In genomic region chr9:83920469-83920941, GRCh38 we compare ENCODE assay signal across 8 cellular contexts. TPM values are rescaled to one million over a fixed set of nuclear protein-coding genes. Genes with fewer than 3 reads are reported as not detected.
A peak's percentile ranks its signal among the peaks of the same experiment; 100 is the strongest.
DNase-seq lines count a peak whose midpoint lies in the region; ATAC-seq, FAIRE-seq and TF ChIP-seq lines count a peak whose summit lies in the region.

No MANE protein-coding gene starts in this region.

- ATAC-seq in GM18868 (IDR thresholded peaks at IDR 0.05; ENCODE audit: unreplicated experiment), result peak; percentile 11
- ATAC-seq in HG03095 (IDR thresholded peaks at IDR 0.05; ENCODE audit: unreplicated experiment), result peak; percentile 32
- ATAC-seq in stimulated activated naive B cell treated with anti-CD40 and anti-IgM and Interleukin-4, amounts not matched to agents 10 μg/mL and 1 μg/mL and 100 μg/mL, for 72 hours (replicated peaks), result no peak

- H3K4me1 ChIP-seq in BLaER1 (peaks cover 28% of the 10 kb centered on the region), mammary epithelial cell (ENCODE audit: insufficient read depth, low read length) (peaks cover 7% of the 10 kb centered on the region), kidney (ENCODE audit: control insufficient read depth in 1 of 2, insufficient read depth in 1 of 2, low read depth in 1 of 2, low read length in 2 of 2) (peaks cover 0 to 2% of the 10 kb centered on the region in 2 donors)

- H3K27ac ChIP-seq in BLaER1 (peak overlapping the region; percentile 88), mammary epithelial cell (ENCODE audit: insufficient read depth, low read depth, low read length) (peak overlapping the region; percentile 77), kidney (ENCODE audit: low read depth in 2 of 2, low read length in 2 of 2) (peak overlapping the region; percentile 90 to 91)

- intact Hi-C loops in mammary epithelial cell (cut with micrococcal nuclease), result loop anchor here (2.0 to 10.0 kb wide), 3 partner anchors 60 to 397 kb away; partner anchors contain the start of genes HNRNPK, RMI1 and UBQLN1
- intact Hi-C loops in kidney (cut with DNase I), result no loop called here

- H3K4me3 ChIP-seq in BLaER1 (peak overlapping the region; percentile 81), mammary epithelial cell (replicated peaks in 1 of 3; ENCODE audit: insufficient read depth in 1 of 3, low read depth in 2 of 3, low read length in 3 of 3) (peak overlapping the region; percentile 57 to 70 (median 64)), kidney (ENCODE audit: low read length in 2 of 2) (peak overlapping the region; percentile 56 to 69)

- H3K9ac ChIP-seq in BLaER1, result peak overlapping the region; percentile 80
- peak overlapping the region; percentile 83 for H3K9ac ChIP-seq in mammary epithelial cell (ENCODE audit: insufficient read depth, low read length)
- peak overlapping the region in 1 of 2 donors; percentile 48 for H3K9ac ChIP-seq in kidney (ENCODE audit: low read length in 2 of 2)

- FAIRE-seq in kidney (lab: Jason Lieb, UNC), result no peak

- DNase-seq in NCI-H345 (lab: John Stamatoyannopoulos, UW), result peak; percentile 66
- peak; percentile 63 for DNase-seq in mammary epithelial cell
- peak; percentile 72 for DNase-seq in kidney
- no peak for DNase-seq in stimulated activated naive B cell treated with anti-CD40 and anti-IgM and Interleukin-4, amounts not matched to agents 10 μg/mL and 1 μg/mL and 100 μg/mL, for 72 hours
- DNase-seq in effector CD4-positive, alpha-beta T cell, result no peak

- TSS peak; percentile 48 for BruUV-seq in mammary epithelial cell (replicated peaks; lab: Mats Ljungman, UMichigan)

- H3K79me2 ChIP-seq in mammary epithelial cell (ENCODE audit: insufficient read depth, low read length), result peaks cover 8% of the 10 kb centered on the region

- no peaks in the 10 kb centered on the region for H3K9me3 Mint-ChIP-seq in stimulated activated naive B cell treated with anti-CD40 and anti-IgM and Interleukin-4, amounts not matched to agents 10 μg/mL and 1 μg/mL and 100 μg/mL, for 72 hours

- peak overlapping the region; percentile 82 to 91 for H3K4me3 Mint-ChIP-seq in stimulated activated naive B cell treated with anti-CD40 and anti-IgM and Interleukin-4, amounts not matched to agents 10 μg/mL and 1 μg/mL and 100 μg/mL, for 72 hours

- H3K4me2 ChIP-seq in BLaER1 (peak overlapping the region; percentile 80), mammary epithelial cell (ENCODE audit: insufficient read depth, low read depth, low read length) (peak overlapping the region; percentile 84)

- peak overlapping the region; percentile 95 for H3K27ac Mint-ChIP-seq in stimulated activated naive B cell treated with anti-CD40 and anti-IgM and Interleukin-4, amounts not matched to agents 10 μg/mL and 1 μg/mL and 100 μg/mL, for 72 hours

- no peaks in the 10 kb centered on the region for H3K27me3 Mint-ChIP-seq in stimulated activated naive B cell treated with anti-CD40 and anti-IgM and Interleukin-4, amounts not matched to agents 10 μg/mL and 1 μg/mL and 100 μg/mL, for 72 hours

- CTCF ChIA-PET in mammary epithelial cell (lab: Charles Lee; ENCODE audit: low non-redundant PET), result interaction anchor here (0.7 kb wide), 1 partner anchor 1920 kb away, joined by 14 read pairs; no protein-coding TSS in a partner anchor

- WGBS in mammary epithelial cell (ENCODE audit: low coverage, missing lambda C conversion rate), result 0% methylated on average over 9 of the region's 17 CpGs

- H4K20me1 ChIP-seq in BLaER1 (no peaks in the 10 kb centered on the region), mammary epithelial cell (ENCODE audit: insufficient read depth, low read length) (no peaks in the 10 kb centered on the region)

- H3K36me3 ChIP-seq in BLaER1, result peaks cover 16% of the 10 kb centered on the region
- no peaks in the 10 kb centered on the region for H3K36me3 ChIP-seq in mammary epithelial cell (ENCODE audit: insufficient read depth, low read length)
- H3K36me3 ChIP-seq in kidney (ENCODE audit: control insufficient read depth in 1 of 2, insufficient read depth in 2 of 2, low read length in 2 of 2), result no peaks in the 10 kb centered on the region

- peaks cover 7 to 22% of the 10 kb centered on the region in 2 donors for H3K4me1 Mint-ChIP-seq in stimulated activated naive B cell treated with anti-CD40 and anti-IgM and Interleukin-4, amounts not matched to agents 10 μg/mL and 1 μg/mL and 100 μg/mL, for 72 hours

- no peaks in the 10 kb centered on the region for H3K36me3 Mint-ChIP-seq in stimulated activated naive B cell treated with anti-CD40 and anti-IgM and Interleukin-4, amounts not matched to agents 10 μg/mL and 1 μg/mL and 100 μg/mL, for 72 hours

- H3K27me3 ChIP-seq in BLaER1 (no peaks in the 10 kb centered on the region), mammary epithelial cell (ENCODE audit: insufficient read depth, low read length) (no peaks in the 10 kb centered on the region)

- in situ Hi-C loops in mammary epithelial cell (cut with MboI; ENCODE audit: low sequenced_read_pairs in 2 of 2), result no loop called here

- H3K9me3 ChIP-seq in BLaER1 (no peaks in the 10 kb centered on the region), mammary epithelial cell (replicated peaks; ENCODE audit: insufficient read depth, low read length) (no peaks in the 10 kb centered on the region), kidney (ENCODE audit: control insufficient read depth in 1 of 2, low read length in 2 of 2) (no peaks in the 10 kb centered on the region)

- dilution Hi-C loops in mammary epithelial cell (cut with HindIII; ENCODE audit: low sequenced_read_pairs), result no loop called here

- TF ChIP-seq CTCF in mammary epithelial cell (conservative IDR thresholded peaks at IDR 0.05 in 1 of 2, IDR thresholded peaks at IDR 0.05 in 1 of 2; ENCODE audit: extremely low read depth in 1 of 2, insufficient read depth in 1 of 2, low read depth in 1 of 2, low read length in 2 of 2) (peak; percentile 18 to 55), kidney (IDR thresholded peaks at IDR 0.05; ENCODE audit: borderline replicate concordance, extremely low read depth, insufficient read depth) (peak; percentile 16)

- H2AFZ ChIP-seq in mammary epithelial cell (ENCODE audit: low read depth, low read length), result peak overlapping the region; percentile 86

RNA-seq across cellular contexts. Expression of gene KIF27, which starts 0.7 kb away (rescaled TPM):
- total RNA-seq in mammary epithelial cell (1 to 10 TPM; 4.2 to 5.1 TPM), kidney (8.7 TPM)
- polyA plus RNA-seq in mammary epithelial cell (0.68 TPM), kidney (ENCODE audit: insufficient read depth, low read depth, low replicate concordance) (1.5 TPM)
- not detected for polyA minus RNA-seq in mammary epithelial cell

RNA-seq across cellular contexts. Expression of gene HNRNPK, which starts 59.5 kb away (rescaled TPM):
- 100 to 1,000 TPM; 335 to 526 TPM for total RNA-seq in mammary epithelial cell
- polyA plus RNA-seq in mammary epithelial cell, result 346 TPM
- polyA minus RNA-seq in mammary epithelial cell, result 535 TPM
- 483 TPM for total RNA-seq in kidney
- polyA plus RNA-seq in kidney (ENCODE audit: insufficient read depth, low read depth, low replicate concordance), result 290 TPM

Comparison
In these comparisons a context has a peak if more than half of its experiments do, and no peak if none do; other contexts are left out.
1. ATAC-seq: peak in GM18868 (single experiment) and HG03095 (single experiment); none in stimulated activated naive B cell treated with anti-CD40 and anti-IgM and Interleukin-4, amounts not matched to agents 10 μg/mL and 1 μg/mL and 100 μg/mL, for 72 hours (0 of 2).
2. DNase-seq: peak in NCI-H345 (single experiment), mammary epithelial cell (single experiment) and kidney (single experiment); none in stimulated activated naive B cell treated with anti-CD40 and anti-IgM and Interleukin-4, amounts not matched to agents 10 μg/mL and 1 μg/mL and 100 μg/mL, for 72 hours (single experiment) and effector CD4-positive, alpha-beta T cell (single experiment).
3. Peak in every context shown above with its lines, with median percentiles within 50 percentile points of each other: H3K27ac ChIP-seq and H3K4me3 ChIP-seq.